Comparison of ENCODE assay signal across 32 cellular contexts in the genomic region with DNA sequence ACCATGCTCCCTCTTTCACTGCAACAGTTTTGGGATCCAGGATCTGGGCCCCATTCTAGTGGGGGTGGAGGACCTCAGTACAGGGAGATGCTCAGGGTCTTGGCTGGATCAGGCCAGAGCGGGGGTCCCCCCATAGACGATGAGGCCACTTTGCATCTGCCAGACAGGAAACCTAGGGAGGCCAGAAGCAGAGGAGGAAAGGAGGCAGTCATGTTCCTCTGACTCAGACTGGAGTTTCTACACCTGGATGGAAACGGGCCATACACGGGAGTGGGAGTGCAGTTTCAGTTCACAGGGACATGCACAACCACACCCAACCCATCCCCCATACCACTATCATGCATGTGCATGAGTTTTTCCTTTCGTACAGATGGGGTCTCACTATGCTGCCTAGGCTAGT. TPM values are rescaled to one million over a fixed set of nuclear protein-coding genes. Genes with fewer than 3 reads are reported as not detected.
DNase-seq lines count a peak whose midpoint lies in the region; ATAC-seq, FAIRE-seq and TF ChIP-seq lines count a peak whose summit lies in the region.
"Had no signal": no experiment of that assay in that cellular context is flagged by ENCODE, and none has a peak within 500 bp of the region (broad histone marks: within the 10 kb centered on the region; RNA-seq: fewer than 3 reads in every experiment).

No MANE protein-coding gene starts in this region.

- no peak for TF ChIP-seq POLR2A in breast epithelium (IDR thresholded peaks at IDR 0.05)

- H2AFZ ChIP-seq in mammary epithelial cell (ENCODE audit: low read depth, low read length): no peak overlapping the region
- no peak overlapping the region for H2AFZ ChIP-seq in SK-N-SH (ENCODE audit: low read depth)

- peak; percentile 41 for DNase-seq in MCF 10A (ENCODE audit: unreplicated experiment)
- no peak for DNase-seq in breast epithelium (ENCODE audit: low spot score in 2 of 2)
- no peak for DNase-seq in HTR-8/SVneo (ENCODE audit: insufficient read length, low spot score)
- DNase-seq in mammary epithelial cell: peak; percentile 17
- DNase-seq in posterior vena cava (ENCODE audit: low spot score): peak; percentile 52
- DNase-seq in T-cell: no peak
- DNase-seq in SK-N-SH: no peak
- DNase-seq: AML-193; C1 segment of cervical spinal cord; CD4-positive, alpha-beta memory T cell; COR-L47; DMS53; GOT3; HFFc6; Kasumi-1; NCI-H1105; NCI-H1436 treated with DMSO at 0.1 percent for 48 hours; NCI-H187 treated with DMSO at 0.1 percent for 48 hours; NCI-H2107; NCI-H524; NCI-H774; NK-92 treated with Interleukin-12 subunit alpha and Interleukin-12 subunit beta, amount 100 ng/mL, for 24 hours; SIG-M5 had no signal

- H3F3A ChIP-seq in SK-N-SH (replicated peaks; ENCODE audit: insufficient read depth): no peaks in the 10 kb centered on the region

- in situ Hi-C loops in mammary epithelial cell (cut with MboI; ENCODE audit: low sequenced_read_pairs in 2 of 2): no loop called here

- H3K4me1 ChIP-seq in breast epithelium (no peaks in the 10 kb centered on the region), mammary epithelial cell (ENCODE audit: insufficient read depth, low read length) (no peaks in the 10 kb centered on the region), SK-N-SH (ENCODE audit: control insufficient read depth in 1 of 2, insufficient read depth in 2 of 2, low read depth in 1 of 2, low read length in 1 of 2) (peaks cover 0 to 19% of the 10 kb centered on the region in 2 experiments; a peak in 1 of 4 replicates)

- H3K9ac ChIP-seq in mammary epithelial cell (ENCODE audit: insufficient read depth, low read length) (no peak overlapping the region), SK-N-SH (no peak overlapping the region)

- H3K27me3 Mint-ChIP-seq in MCF 10A (ENCODE audit: insufficient read depth, unreplicated experiment): peaks cover 26% of the 10 kb centered on the region
- H3K27me3 Mint-ChIP-seq in T-cell: peaks cover 38 to 62% of the 10 kb centered on the region in 2 donors

- H3K4me2 ChIP-seq in mammary epithelial cell (ENCODE audit: insufficient read depth, low read depth, low read length) (no peak overlapping the region), SK-N-SH (no peak overlapping the region)
- H3K4me2 ChIP-seq: A549 had no signal

- no peak for ATAC-seq in GM19328 (IDR thresholded peaks at IDR 0.05; ENCODE audit: unreplicated experiment)
- ATAC-seq in T-cell (replicated peaks in 1 of 4): no peak
- ATAC-seq: A549, K562 had no signal

- no peaks in the 10 kb centered on the region for H3K9me2 ChIP-seq in SK-N-SH

- FAIRE-seq in HTR-8/SVneo (lab: Jason Lieb, UNC): peak; percentile 58
- FAIRE-seq: A549, G401.6, K562 had no signal

- H3K4me1 Mint-ChIP-seq in MCF 10A (ENCODE audit: insufficient read depth, unreplicated experiment) (no peaks in the 10 kb centered on the region), T-cell (peaks cover 0 to 9% (median 7%) of the 10 kb centered on the region in 3 donors)

- H3K9me3 ChIP-seq in breast epithelium (peaks cover 4 to 7% of the 10 kb centered on the region in 2 donors), mammary epithelial cell (replicated peaks; ENCODE audit: insufficient read depth, low read length) (no peaks in the 10 kb centered on the region), SK-N-SH (no peaks in the 10 kb centered on the region)
- H3K9me3 ChIP-seq: A549, HAP-1 had no signal

- no peak overlapping the region for H3K4me3 Mint-ChIP-seq in MCF 10A (ENCODE audit: unreplicated experiment)
- no peak overlapping the region for H3K4me3 Mint-ChIP-seq in T-cell
- H3K4me3 Mint-ChIP-seq: CD4-positive, alpha-beta memory T cell; HFFc6 had no signal

- dilution Hi-C loops in mammary epithelial cell (cut with HindIII; ENCODE audit: low sequenced_read_pairs): no loop called here

- CTCF ChIA-PET in MCF 10A (lab: Yijun Ruan, JAX) (interaction anchor here (1.2 to 2.0 kb wide), 2 partner anchors 11 to 30 kb away, joined by 4 read pairs; partner anchors contain the start of gene LPIN3), mammary epithelial cell (lab: Charles Lee; ENCODE audit: low non-redundant PET) (no interaction called here), T-cell (lab: Charles Lee) (no interaction called here), SK-N-SH (lab: Yijun Ruan, JAX) (interaction anchor here (0.9 to 1.6 kb wide), 3 partner anchors 31 to 401 kb away, joined by 3 to 4 read pairs (median 3); no protein-coding TSS in a partner anchor)

- H3K27ac ChIP-seq in breast epithelium: no peak overlapping the region
- H3K27ac ChIP-seq in mammary epithelial cell (ENCODE audit: insufficient read depth, low read depth, low read length): no peak overlapping the region
- no peak overlapping the region for H3K27ac ChIP-seq in SK-N-SH (ENCODE audit: low read depth in 2 of 2, low read length in 1 of 2)
- H3K27ac ChIP-seq: A549, RWPE1, SK-N-MC had no signal

- H3K4me3 ChIP-seq in breast epithelium (no peak overlapping the region), mammary epithelial cell (replicated peaks in 1 of 3; ENCODE audit: insufficient read depth in 1 of 3, low read depth in 2 of 3, low read length in 3 of 3) (no peak overlapping the region), SK-N-SH (ENCODE audit: low read depth in 2 of 2, low read length in 1 of 2) (no peak overlapping the region)
- H3K4me3 ChIP-seq: A549, HAP-1, K562, SK-N-MC had no signal

- TF ChIP-seq RAD21 in SK-N-SH (IDR thresholded peaks at IDR 0.05; ENCODE audit: low read length): no peak

- 80% methylated on average over 3 of the region's 5 CpGs for WGBS in mammary epithelial cell (ENCODE audit: low coverage, missing lambda C conversion rate)
- WGBS in SK-N-SH (ENCODE audit: low lambda C conversion rate): 56% methylated on average over 3 of the region's 5 CpGs

- POLR2A ChIA-PET in MCF 10A (lab: Yijun Ruan, JAX): no interaction called here
- POLR2A ChIA-PET in T-cell (lab: Charles Lee): interaction anchor here in 1 of 2 donors (0.7 kb wide), 1 partner anchor 630 kb away, joined by 4 read pairs; no protein-coding TSS in a partner anchor
- POLR2A ChIA-PET in SK-N-SH (lab: Yijun Ruan, JAX): interaction anchor here (0.6 kb wide), 1 partner anchor 1879 kb away, joined by 5 read pairs; no protein-coding TSS in a partner anchor

- intact Hi-C loops in MCF 10A (cut with micrococcal nuclease): no loop called here
- intact Hi-C loops in breast epithelium (cut with DNase I; ENCODE audit: low total_unique reads): no loop called here
- intact Hi-C loops in mammary epithelial cell (cut with micrococcal nuclease): no loop called here
- intact Hi-C loops in posterior vena cava (cut with DNase I): no loop called here

- H3K27me3 ChIP-seq in breast epithelium: peaks cover 3 to 15% of the 10 kb centered on the region in 2 donors
- H3K27me3 ChIP-seq in mammary epithelial cell (ENCODE audit: insufficient read depth, low read length): peaks cover 20% of the 10 kb centered on the region
- H3K27me3 ChIP-seq in SK-N-SH (ENCODE audit: insufficient read depth): peaks cover 43% of the 10 kb centered on the region

- no peak for TF ChIP-seq EP300 in SK-N-SH (IDR thresholded peaks at IDR 0.05; ENCODE audit: borderline replicate concordance in 1 of 2, low read depth in 1 of 2, low read length in 1 of 2)

- H3K36me3 Mint-ChIP-seq in MCF 10A (ENCODE audit: insufficient read depth, unreplicated experiment) (no peaks in the 10 kb centered on the region), T-cell (no peaks in the 10 kb centered on the region)

- no TSS peak for BruUV-seq in MCF 10A (replicated peaks; lab: Mats Ljungman, UMichigan)
- BruUV-seq in mammary epithelial cell (replicated peaks; lab: Mats Ljungman, UMichigan): no TSS peak

- H3K79me2 ChIP-seq in mammary epithelial cell (ENCODE audit: insufficient read depth, low read length): no peaks in the 10 kb centered on the region
- no peaks in the 10 kb centered on the region for H3K79me2 ChIP-seq in SK-N-SH (ENCODE audit: insufficient read depth)

- no peaks in the 10 kb centered on the region for H3K36me3 ChIP-seq in breast epithelium
- H3K36me3 ChIP-seq in mammary epithelial cell (ENCODE audit: insufficient read depth, low read length): no peaks in the 10 kb centered on the region
- H3K36me3 ChIP-seq in SK-N-SH (replicated peaks in 1 of 2; ENCODE audit: control insufficient read depth in 1 of 2, insufficient read depth in 2 of 2, low read length in 1 of 2): no peaks in the 10 kb centered on the region
- H3K36me3 ChIP-seq: HAP-1 had no signal

- TF ChIP-seq CTCF in MCF 10A (IDR thresholded peaks at IDR 0.05; ENCODE audit: unreplicated experiment) (no peak), breast epithelium (IDR thresholded peaks at IDR 0.05) (no peak), mammary epithelial cell (conservative IDR thresholded peaks at IDR 0.05 in 1 of 2, IDR thresholded peaks at IDR 0.05 in 1 of 2; ENCODE audit: extremely low read depth in 1 of 2, insufficient read depth in 1 of 2, low read depth in 1 of 2, low read length in 2 of 2) (no peak), SK-N-SH (IDR thresholded peaks at IDR 0.05) (no peak)

- no peaks in the 10 kb centered on the region for H3K9me3 Mint-ChIP-seq in MCF 10A (ENCODE audit: unreplicated experiment)
- peaks cover 4 to 5% (median 5%) of the 10 kb centered on the region in 3 donors for H3K9me3 Mint-ChIP-seq in T-cell

- H4K20me1 ChIP-seq in mammary epithelial cell (ENCODE audit: insufficient read depth, low read length): no peaks in the 10 kb centered on the region
- no peaks in the 10 kb centered on the region for H4K20me1 ChIP-seq in SK-N-SH (ENCODE audit: insufficient read depth)

- H3K27ac Mint-ChIP-seq in MCF 10A (ENCODE audit: low read depth, unreplicated experiment) (no peak overlapping the region), T-cell (no peak overlapping the region)
- H3K27ac Mint-ChIP-seq: CD4-positive, alpha-beta memory T cell; HFFc6 had no signal

RNA-seq across cellular contexts. Expression of gene EMILIN3, which starts 3.6 kb away (rescaled TPM):
- not detected in 2 replicates for total RNA-seq in MCF 10A (2022)
- total RNA-seq in breast epithelium: 1 to 10 TPM in 2 of 3 donors, under 1 TPM in 1; 0.32 to 7.5 (median 1.3) TPM
- not detected for total RNA-seq in mammary epithelial cell
- 0.02 TPM for polyA plus RNA-seq in mammary epithelial cell
- polyA minus RNA-seq in mammary epithelial cell: not detected
- 1 to 10 TPM; 1.4 to 2.3 TPM for total RNA-seq in posterior vena cava
- not detected for total RNA-seq in T-cell
- polyA plus RNA-seq in SK-N-SH (2012; rRNA removed): 0.02 and 0.08 TPM in 2 replicates
- 0.04 and 0.09 TPM in 2 replicates for polyA plus RNA-seq in SK-N-SH (2012; cell fraction: cytosol; rRNA removed)
- polyA plus RNA-seq in SK-N-SH (2012; cell fraction: nucleus; rRNA removed): 0.02 TPM in 2 replicates
- total RNA-seq: CD4-positive, alpha-beta memory T cell; HFFc6; HT1080; K562; M059J had no signal
- polyA plus RNA-seq: CD4-positive, alpha-beta memory T cell had no signal

RNA-seq across cellular contexts. Expression of gene LPIN3, which starts 29.6 kb away (rescaled TPM):
- 16.5 and 18.9 TPM in 2 replicates for total RNA-seq in MCF 10A (2022)
- total RNA-seq in breast epithelium: 10 to 100 TPM; 20.8 to 43.2 (median 39.0) TPM
- 10 to 100 TPM; 16.0 to 20.8 TPM for total RNA-seq in mammary epithelial cell
- polyA plus RNA-seq in mammary epithelial cell: 16.2 TPM
- polyA minus RNA-seq in mammary epithelial cell: 16.2 TPM
- 10 to 100 TPM; 12.7 to 17.6 TPM for total RNA-seq in posterior vena cava
- under 1 TPM; 0.16 to 0.80 (median 0.46) TPM for total RNA-seq in T-cell
- 0.21 and 0.34 TPM in 2 replicates for polyA plus RNA-seq in SK-N-SH (2012; rRNA removed)
- polyA plus RNA-seq in SK-N-SH (2012; cell fraction: cytosol; rRNA removed): 0.05 and 0.09 TPM in 2 replicates
- polyA plus RNA-seq in SK-N-SH (2012; cell fraction: nucleus; rRNA removed): 1.8 and 1.9 TPM in 2 replicates
- polyA plus RNA-seq: CD4-positive, alpha-beta memory T cell had no signal

RNA-seq across cellular contexts. Expression of gene ZHX3, which starts 52.6 kb away (rescaled TPM):
- total RNA-seq in MCF 10A (2022): 23.8 and 34.1 TPM in 2 replicates
- total RNA-seq in breast epithelium: 10 to 100 TPM; 34.4 to 35.7 (median 34.6) TPM
- 10 to 100 TPM; 27.0 to 39.7 TPM for total RNA-seq in mammary epithelial cell
- 15.3 TPM for polyA plus RNA-seq in mammary epithelial cell
- polyA minus RNA-seq in mammary epithelial cell: 49.7 TPM
- 10 to 100 TPM; 88.2 to 92.9 TPM for total RNA-seq in posterior vena cava
- total RNA-seq in T-cell: 10 to 100 TPM in 3 of 5 donors, 1 to 10 TPM in 2; 7.0 to 11.1 (median 10.5) TPM
- polyA plus RNA-seq in SK-N-SH (2012; rRNA removed): 6.0 and 6.9 TPM in 2 replicates
- polyA plus RNA-seq in SK-N-SH (2012; cell fraction: cytosol; rRNA removed): 5.7 and 6.2 TPM in 2 replicates
- polyA plus RNA-seq in SK-N-SH (2012; cell fraction: nucleus; rRNA removed): 9.9 and 11.4 TPM in 2 replicates

Comparison
In these comparisons a context has a peak if more than half of its experiments do, and no peak if none do; other contexts are left out.
1. DNase-seq: peak in MCF 10A (single experiment), mammary epithelial cell (single experiment) and posterior vena cava (single experiment); none in breast epithelium (0 of 2), HTR-8/SVneo (single experiment), T-cell (0 of 34) and SK-N-SH (single experiment).
2. CTCF ChIA-PET loops: an anchor here in MCF 10A (1.2 to 2.0 kb wide) and SK-N-SH (0.9 to 1.6 kb wide); none called in mammary epithelial cell and T-cell.